Comparison of ENCODE assay signal across 8 cellular contexts in the genomic region with DNA sequence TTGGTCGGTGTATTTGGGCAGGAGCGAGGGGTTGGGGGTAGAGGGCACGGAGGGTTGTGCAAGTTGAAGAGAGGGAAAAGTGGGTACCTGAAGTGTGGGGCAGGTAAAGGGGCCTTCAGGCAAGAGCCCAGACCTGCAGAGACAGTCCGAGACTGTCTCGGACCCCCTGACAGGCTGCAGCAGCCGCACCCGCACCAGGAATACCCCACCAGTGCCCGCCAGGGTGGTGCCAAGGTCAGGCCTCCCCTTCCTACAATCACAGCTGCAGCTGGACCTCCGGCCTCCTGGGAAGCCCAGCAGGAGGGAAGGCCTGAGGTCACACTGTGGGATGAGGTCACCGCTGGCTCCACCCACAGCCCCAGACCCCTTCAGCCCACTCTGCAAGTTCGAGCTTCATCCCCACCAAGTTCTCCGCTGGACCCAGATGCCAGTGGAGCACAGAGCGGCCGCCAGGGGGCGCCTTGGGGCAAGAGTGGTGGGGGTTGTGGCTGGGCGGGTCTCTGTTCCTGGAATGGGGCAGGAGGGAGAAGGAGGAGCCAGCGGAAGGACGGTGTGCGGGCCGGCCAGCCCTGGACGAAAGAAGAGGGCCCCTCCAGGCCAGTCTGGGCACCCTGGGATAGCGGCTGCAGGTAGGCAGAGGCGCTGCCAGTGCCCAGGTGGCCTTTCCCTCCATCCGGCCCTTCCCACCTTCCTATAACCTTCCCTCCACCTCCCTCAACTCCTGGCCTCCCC. TPM values are rescaled to one million over a fixed set of nuclear protein-coding genes. Genes with fewer than 3 reads are reported as not detected.
DNase-seq lines count a peak whose midpoint lies in the region; ATAC-seq and TF ChIP-seq lines count a peak whose summit lies in the region.

A gene (plus strand): TSS at position 539 of the 732 bp plus-strand sequence. CDS start 452 bp downstream, outside the sequence.

- no peaks in the 10 kb centered on the region for H4K20me1 ChIP-seq in OCI-LY3 (ENCODE audit: insufficient read depth, low read length)

- H3K9me3 ChIP-seq in OCI-LY3 (ENCODE audit: insufficient read depth, low read length) = no peaks in the 10 kb centered on the region
- no peaks in the 10 kb centered on the region for H3K9me3 ChIP-seq in muscle layer of colon (ENCODE audit: low read length)

- no peaks in the 10 kb centered on the region for H3K79me2 ChIP-seq in OCI-LY3 (ENCODE audit: low read length)

- ATAC-seq in esophagus mucosa (peak; percentile 85), HG03039 (IDR thresholded peaks at IDR 0.05; ENCODE audit: unreplicated experiment) (no peak)

- no peak within 1 kb of the TSS for H2AFZ ChIP-seq in OCI-LY3 (ENCODE audit: low read depth, low read length)

- peak; percentile 65 for DNase-seq in DMS79 treated with DMSO at 0.1 percent for 48 hours (lab: John Stamatoyannopoulos, UW)
- peak; percentile 98 for DNase-seq in HK-2 (ENCODE audit: unreplicated experiment)
- DNase-seq in activated T-cell treated with anti-CD3 and anti-CD28 coated beads for 24 hours (ENCODE audit: low read depth) = peak; percentile 70
- peak; percentile 45 to 69 for DNase-seq in stimulated activated CD8-positive, alpha-beta memory T cell treated with anti-CD3 and anti-CD28 coated beads, Interleukin-4, amount 100 ng/mL, for 4 hours (ENCODE audit: low read depth in 2 of 2, low spot score in 1 of 2)

- H3K27me3 ChIP-seq in OCI-LY3 (ENCODE audit: low read depth, low read length) = no peaks in the 10 kb centered on the region
- H3K27me3 ChIP-seq in muscle layer of colon (ENCODE audit: control insufficient read depth in 1 of 2, insufficient read depth in 2 of 2, low read length in 2 of 2) = no peaks in the 10 kb centered on the region

- peaks cover 8% of the 10 kb centered on the region for H3K4me1 ChIP-seq in OCI-LY3 (ENCODE audit: low read length)
- H3K4me1 ChIP-seq in muscle layer of colon (ENCODE audit: insufficient read depth, low read length) = peaks cover 14% of the 10 kb centered on the region

- H3K9ac ChIP-seq in OCI-LY3 (ENCODE audit: low read length) (no peak within 1 kb of the TSS), muscle layer of colon (ENCODE audit: low read length) (peak within 1 kb of the TSS; percentile 47)

- no peak within 1 kb of the TSS for H3K27ac ChIP-seq in OCI-LY3 (ENCODE audit: low read length)
- H3K27ac ChIP-seq in muscle layer of colon (ENCODE audit: low read depth, low read length) = peak within 1 kb of the TSS; percentile 35

- H3K36me3 ChIP-seq in OCI-LY3 (replicated peaks; ENCODE audit: low read depth, low read length) (peaks cover 16% of the 10 kb centered on the region), muscle layer of colon (ENCODE audit: insufficient read depth, low read length) (peaks cover 18% of the 10 kb centered on the region)

- no peak within 1 kb of the TSS for H3K4me3 ChIP-seq in OCI-LY3 (ENCODE audit: low read length)
- H3K4me3 ChIP-seq in muscle layer of colon (ENCODE audit: low read depth in 1 of 2, low read length in 2 of 2) = peak within 1 kb of the TSS; percentile 40 to 79

- H3K4me2 ChIP-seq in OCI-LY3 (ENCODE audit: low read length) = no peak within 1 kb of the TSS

- TF ChIP-seq CTCF in OCI-LY3 (IDR thresholded peaks at IDR 0.05; ENCODE audit: low read depth, low read length) = peak; percentile 84

RNA-seq across cellular contexts. Expression of the gene that starts here (rescaled TPM):
- total RNA-seq in esophagus mucosa = 14.5 TPM
